ENCODE assay signal across 1 cellular context in the genomic region with DNA sequence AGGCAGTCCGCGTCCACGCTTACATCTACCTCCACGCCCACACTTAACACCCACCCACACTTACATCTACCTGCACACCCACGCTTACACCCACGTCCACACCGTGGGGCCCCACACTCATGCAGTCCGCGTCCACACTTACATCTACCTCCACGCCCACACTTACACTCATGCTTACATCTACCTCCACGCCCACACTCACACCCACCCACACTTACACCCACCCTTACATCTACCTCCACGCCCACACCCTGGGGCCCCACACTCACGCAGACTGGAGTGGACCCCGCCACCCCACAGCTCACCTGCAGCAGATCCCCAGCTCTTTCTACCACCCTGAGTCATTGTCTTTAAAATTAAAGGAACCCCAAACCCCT.
TF ChIP-seq lines count a peak whose summit lies in the region.

No MANE protein-coding gene starts in this region.

TF ChIP-seq in H1, 55 proteins besides CTCF, POLR2A, EP300 and RAD21:
- TF ChIP-seq POU5F1 (IDR thresholded peaks at IDR 0.05; ENCODE audit: low read depth, low read length), result no peak
- TF ChIP-seq RBBP5 (IDR thresholded peaks at IDR 0.05; ENCODE audit: borderline replicate concordance, low read depth, low read length), result no peak
- no peak for TF ChIP-seq CEBPB (IDR thresholded peaks at IDR 0.05; ENCODE audit: low read depth, low read length)
- TF ChIP-seq BCL11A (IDR thresholded peaks at IDR 0.05; ENCODE audit: low read depth in 2 of 2, low read length in 2 of 2), result no peak
- TF ChIP-seq YY1 (IDR thresholded peaks at IDR 0.05; ENCODE audit: low read depth, low read length), result no peak
- no peak for TF ChIP-seq BRCA1 (IDR thresholded peaks at IDR 0.05; ENCODE audit: low read depth, low read length)
- no peak for TF ChIP-seq SIRT6 (IDR thresholded peaks at IDR 0.05; ENCODE audit: low read length)
- no peak for TF ChIP-seq TCF12 (IDR thresholded peaks at IDR 0.05; ENCODE audit: low read depth, low read length)
- no peak for TF ChIP-seq GTF2F1 (IDR thresholded peaks at IDR 0.05; ENCODE audit: borderline replicate concordance, low read depth, low read length)
- TF ChIP-seq, protein P1, sequence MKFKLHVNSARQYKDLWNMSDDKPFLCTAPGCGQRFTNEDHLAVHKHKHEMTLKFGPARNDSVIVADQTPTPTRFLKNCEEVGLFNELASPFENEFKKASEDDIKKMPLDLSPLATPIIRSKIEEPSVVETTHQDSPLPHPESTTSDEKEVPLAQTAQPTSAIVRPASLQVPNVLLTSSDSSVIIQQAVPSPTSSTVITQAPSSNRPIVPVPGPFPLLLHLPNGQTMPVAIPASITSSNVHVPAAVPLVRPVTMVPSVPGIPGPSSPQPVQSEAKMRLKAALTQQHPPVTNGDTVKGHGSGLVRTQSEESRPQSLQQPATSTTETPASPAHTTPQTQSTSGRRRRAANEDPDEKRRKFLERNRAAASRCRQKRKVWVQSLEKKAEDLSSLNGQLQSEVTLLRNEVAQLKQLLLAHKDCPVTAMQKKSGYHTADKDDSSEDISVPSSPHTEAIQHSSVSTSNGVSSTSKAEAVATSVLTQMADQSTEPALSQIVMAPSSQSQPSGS (IDR thresholded peaks at IDR 0.05; ENCODE audit: low read length), result no peak
- no peak for TF ChIP-seq BACH1 (IDR thresholded peaks at IDR 0.05; ENCODE audit: low read length)
